14 cellular contexts compared by ENCODE assay signal in the genomic region with DNA sequence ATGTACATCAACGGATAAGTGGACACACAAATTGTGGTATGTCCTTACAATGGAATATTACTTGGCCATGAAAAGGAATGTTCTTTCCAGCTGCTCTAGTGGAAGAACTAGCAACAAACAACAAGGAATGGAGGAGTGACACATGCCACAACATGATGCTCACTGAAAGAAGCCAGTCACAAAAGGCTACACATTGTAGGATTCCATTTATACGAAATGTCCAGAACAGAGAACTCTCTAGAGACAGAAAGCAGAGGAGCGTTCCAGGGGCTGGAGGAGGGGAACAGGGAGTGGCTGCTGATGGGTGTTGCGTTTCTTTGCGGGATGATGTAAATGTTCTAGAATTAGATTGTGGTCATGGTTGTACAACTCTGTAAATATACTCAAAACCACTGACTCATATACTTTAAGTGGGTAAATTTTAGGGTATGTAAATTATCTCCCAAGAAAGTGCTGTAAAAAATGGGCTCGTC. TPM values are rescaled to one million over a fixed set of nuclear protein-coding genes. Genes with fewer than 3 reads are reported as not detected.
DNase-seq lines count a peak whose midpoint lies in the region; TF ChIP-seq lines count a peak whose summit lies in the region.
"Had no signal": no experiment of that assay in that cellular context is flagged by ENCODE, and none has a peak within 500 bp of the region (broad histone marks: within the 10 kb centered on the region; RNA-seq: fewer than 3 reads in every experiment).

No MANE protein-coding gene starts in this region.

- H3K4me1 Mint-ChIP-seq in activated CD4-positive, alpha-beta memory T cell treated with anti-CD3 and anti-CD28 coated beads for 36 hours (ENCODE audit: low read depth): no peaks in the 10 kb centered on the region

- DNase-seq in AG04450 (ENCODE audit: low read depth, low spot score) (peak; percentile 74), HS-5 (ENCODE audit: low read depth) (peak; percentile 16), astrocyte of the spinal cord (ENCODE audit: low read depth, low spot score) (peak; percentile 60), right atrium auricular region (ENCODE audit: low spot score) (no peak), DMS153 (lab: John Stamatoyannopoulos, UW) (no peak), germinal center (ENCODE audit: low spot score) (no peak), UCSD-AML1 (lab: John Stamatoyannopoulos, UW; ENCODE audit: unreplicated experiment) (no peak)
- no peak for DNase-seq in activated CD4-positive, alpha-beta memory T cell treated with anti-CD3 and anti-CD28 coated beads for 36 hours
- DNase-seq: activated CD8-positive, alpha-beta memory T cell treated with anti-CD3 and anti-CD28 coated beads, Interleukin-2, amount 50 U/mL, for 4 hours; AML-193; NCI-H1048; stimulated activated CD4-positive, alpha-beta T cell treated with anti-CD3 and anti-CD28 coated beads, Interleukin-2, amount 100 ng/mL, for 24 hours had no signal

- no peak overlapping the region for H3K4me3 Mint-ChIP-seq in activated CD4-positive, alpha-beta memory T cell treated with anti-CD3 and anti-CD28 coated beads for 36 hours
- H3K4me3 Mint-ChIP-seq: stimulated activated naive CD8-positive, alpha-beta T cell treated with anti-CD3 and anti-CD28 coated beads, Interleukin-15, Interleukin-2, amounts not matched to agents 100 ng/mL and 50 ng/mL, for 24 hours had no signal

- H3K4me3 ChIP-seq in AG04450 (ENCODE audit: low read depth, low read length): no peak overlapping the region
- no peak overlapping the region for H3K4me3 ChIP-seq in astrocyte of the spinal cord (ENCODE audit: low read depth, low read length)
- H3K4me3 ChIP-seq in right atrium auricular region: no peak overlapping the region

- H3K36me3 Mint-ChIP-seq in activated CD4-positive, alpha-beta memory T cell treated with anti-CD3 and anti-CD28 coated beads for 36 hours: no peaks in the 10 kb centered on the region

- CTCF ChIA-PET in AG04450 (lab: Charles Lee): no interaction called here
- CTCF ChIA-PET in activated CD4-positive, alpha-beta memory T cell treated with anti-CD3 and anti-CD28 coated beads for 36 hours (lab: Charles Lee): interaction anchor here (1.3 kb wide), 1 partner anchor 106 kb away, joined by 3 read pairs; no protein-coding TSS in a partner anchor

- H3K36me3 ChIP-seq in right atrium auricular region: no peaks in the 10 kb centered on the region
- H3K36me3 ChIP-seq: neutrophil had no signal

- H3K27me3 ChIP-seq in AG04450 (ENCODE audit: control insufficient read depth, insufficient read depth, low read length) (peaks cover 4% of the 10 kb centered on the region), right atrium auricular region (no peaks in the 10 kb centered on the region)

- TF ChIP-seq CTCF in AG04450 (IDR thresholded peaks at IDR 0.05; ENCODE audit: low read depth, low read length): no peak
- no peak for TF ChIP-seq CTCF in astrocyte of the spinal cord (IDR thresholded peaks at IDR 0.05; ENCODE audit: low read depth, low read length)
- TF ChIP-seq CTCF in right atrium auricular region (IDR thresholded peaks at IDR 0.05): no peak

- H3K27ac Mint-ChIP-seq in activated CD4-positive, alpha-beta memory T cell treated with anti-CD3 and anti-CD28 coated beads for 36 hours: no peak overlapping the region
- H3K27ac Mint-ChIP-seq: stimulated activated naive CD8-positive, alpha-beta T cell treated with anti-CD3 and anti-CD28 coated beads, Interleukin-15, Interleukin-2, amounts not matched to agents 100 ng/mL and 50 ng/mL, for 24 hours had no signal

- peaks cover 5% of the 10 kb centered on the region for H3K9me3 Mint-ChIP-seq in activated CD4-positive, alpha-beta memory T cell treated with anti-CD3 and anti-CD28 coated beads for 36 hours
- H3K9me3 Mint-ChIP-seq: stimulated activated naive CD8-positive, alpha-beta T cell treated with anti-CD3 and anti-CD28 coated beads, Interleukin-15, Interleukin-2, amounts not matched to agents 100 ng/mL and 50 ng/mL, for 24 hours had no signal

- peaks cover 9% of the 10 kb centered on the region for H3K27me3 Mint-ChIP-seq in activated CD4-positive, alpha-beta memory T cell treated with anti-CD3 and anti-CD28 coated beads for 36 hours

- POLR2A ChIA-PET in AG04450 (lab: Yijun Ruan, JAX): interaction anchor here (1.5 kb wide), 1 partner anchor 15 kb away, joined by 5 read pairs; no protein-coding TSS in a partner anchor
- POLR2A ChIA-PET in activated CD4-positive, alpha-beta memory T cell treated with anti-CD3 and anti-CD28 coated beads for 36 hours (lab: Charles Lee): no interaction called here

- in situ Hi-C loops in astrocyte of the spinal cord (cut with HindIII; ENCODE audit: low sequenced_read_pairs): no loop called here

- peaks cover 3% of the 10 kb centered on the region; the same call in 1 of the 2 replicates for H3K9me3 ChIP-seq in AG04450 (ENCODE audit: control insufficient read depth, insufficient read depth, low read length)
- H3K9me3 ChIP-seq in right atrium auricular region: peaks cover 0 to 8% of the 10 kb centered on the region in 2 donors
- H3K9me3 ChIP-seq: neutrophil had no signal

- intact Hi-C loops in activated CD4-positive, alpha-beta memory T cell treated with anti-CD3 and anti-CD28 coated beads for 36 hours (cut with micrococcal nuclease): no loop called here

- H3K27ac ChIP-seq in AG04450 (ENCODE audit: low read depth, low read length) (peak overlapping the region; percentile 52), right atrium auricular region (peak overlapping the region; percentile 4 to 7)
- H3K27ac ChIP-seq: neutrophil had no signal

- peaks cover 0 to 20% of the 10 kb centered on the region in 2 donors for H3K4me1 ChIP-seq in right atrium auricular region

RNA-seq across cellular contexts. Expression of gene PDGFB, which starts 32.4 kb away (rescaled TPM):
- polyA plus RNA-seq in AG04450 (2011; rRNA removed): 0.12 and 0.19 TPM in 2 replicates
- polyA minus RNA-seq in AG04450 (2011; rRNA and poly(A)+ RNA removed): 0.41 and 0.78 TPM in 2 replicates
- 10 to 100 TPM; 21.9 to 22.0 TPM for total RNA-seq in right atrium auricular region
- 10 to 100 TPM; 11.7 to 13.3 TPM for total RNA-seq in activated CD4-positive, alpha-beta memory T cell treated with anti-CD3 and anti-CD28 coated beads for 36 hours

RNA-seq across cellular contexts. Expression of gene RPL3, which starts 42.3 kb away (rescaled TPM):
- 3,445 and 3,813 TPM in 2 replicates for polyA plus RNA-seq in AG04450 (2011; rRNA removed)
- 2,106 and 2,539 TPM in 2 replicates for polyA minus RNA-seq in AG04450 (2011; rRNA and poly(A)+ RNA removed)
- total RNA-seq in right atrium auricular region: 1,000 to 10,000 TPM in 1 of 2 donors, 100 to 1,000 TPM in 1; 440 to 1,190 TPM
- total RNA-seq in activated CD4-positive, alpha-beta memory T cell treated with anti-CD3 and anti-CD28 coated beads for 36 hours: 1,000 to 10,000 TPM; 2,986 to 3,013 TPM

Comparison
In these comparisons a context has a peak if more than half of its experiments do, and no peak if none do; other contexts are left out.
1. DNase-seq: peak in AG04450 (single experiment), HS-5 (single experiment) and astrocyte of the spinal cord (single experiment); none in right atrium auricular region (single experiment), DMS153 (single experiment), germinal center (single experiment), UCSD-AML1 (single experiment) and activated CD4-positive, alpha-beta memory T cell treated with anti-CD3 and anti-CD28 coated beads for 36 hours (single experiment).